Comparison of ENCODE assay signal across 8 cellular contexts in genomic region chr22:46057206-46057605, GRCh38.
A peak's percentile ranks its signal among the peaks of the same experiment; 100 is the strongest.
DNase-seq lines count a peak whose midpoint lies in the region; ATAC-seq and TF ChIP-seq lines count a peak whose summit lies in the region.

No MANE protein-coding gene starts in this region.

- H3K27ac ChIP-seq in uterus = peak overlapping the region; percentile 100

- peaks cover 6% of the 10 kb centered on the region for H3K36me3 Mint-ChIP-seq in activated naive CD4-positive, alpha-beta T cell treated with anti-CD3 and anti-CD28 coated beads for 36 hours (ENCODE audit: low read depth)
- no peaks in the 10 kb centered on the region for H3K36me3 Mint-ChIP-seq in brain

- intact Hi-C loops in activated naive CD4-positive, alpha-beta T cell treated with anti-CD3 and anti-CD28 coated beads for 36 hours (cut with micrococcal nuclease) = no loop called here
- intact Hi-C loops in uterus (cut with DNase I; ENCODE audit: low total_unique reads) = no loop called here

- no peaks in the 10 kb centered on the region for H3K9me3 Mint-ChIP-seq in activated naive CD4-positive, alpha-beta T cell treated with anti-CD3 and anti-CD28 coated beads for 36 hours
- H3K9me3 Mint-ChIP-seq in brain = peaks cover 0 to 2% (median 0%) of the 10 kb centered on the region in 5 experiments

- DNase-seq in activated naive CD4-positive, alpha-beta T cell treated with anti-CD3 and anti-CD28 coated beads for 36 hours = no peak
- DNase-seq in activated naive CD4-positive, alpha-beta T cell treated with anti-CD3 and anti-CD28 coated beads, Interleukin-2, amount 50 U/mL, for 16 hours = no peak
- peak; percentile 47 for DNase-seq in mesenteric fat pad (ENCODE audit: low spot score)
- DNase-seq in uterus = peak; percentile 45 to 61
- no peak for DNase-seq in UCSD-AML1 (lab: John Stamatoyannopoulos, UW; ENCODE audit: unreplicated experiment)
- DNase-seq in NOMO-1 treated with DMSO at 0.1 percent for 48 hours (lab: John Stamatoyannopoulos, UW; ENCODE audit: unreplicated experiment) = no peak

- H3K9me3 ChIP-seq in uterus = no peaks in the 10 kb centered on the region

- H3K27me3 Mint-ChIP-seq in activated naive CD4-positive, alpha-beta T cell treated with anti-CD3 and anti-CD28 coated beads for 36 hours (ENCODE audit: low read depth) = no peaks in the 10 kb centered on the region
- peaks cover 45% of the 10 kb centered on the region for H3K27me3 Mint-ChIP-seq in brain

- no peaks in the 10 kb centered on the region for H3K27me3 ChIP-seq in uterus

- peaks cover 46% of the 10 kb centered on the region for H3K4me1 Mint-ChIP-seq in activated naive CD4-positive, alpha-beta T cell treated with anti-CD3 and anti-CD28 coated beads for 36 hours (ENCODE audit: low read depth)
- H3K4me1 Mint-ChIP-seq in brain = peaks cover 45% of the 10 kb centered on the region

- no peak for ATAC-seq in HG02981 (IDR thresholded peaks at IDR 0.05; ENCODE audit: unreplicated experiment)

- no peaks in the 10 kb centered on the region for H3K36me3 ChIP-seq in uterus

- no peak for TF ChIP-seq CTCF in brain (conservative IDR thresholded peaks at IDR 0.05)
- TF ChIP-seq CTCF in uterus (IDR thresholded peaks at IDR 0.05) = no peak

- peak in 1 of 2 donors; percentile 19 for TF ChIP-seq POLR2A in uterus (IDR thresholded peaks at IDR 0.05)

- H3K27ac Mint-ChIP-seq in activated naive CD4-positive, alpha-beta T cell treated with anti-CD3 and anti-CD28 coated beads for 36 hours = peak overlapping the region; percentile 73
- peak overlapping the region in 4 of 5 experiments; percentile 87 to 98 (median 94) for H3K27ac Mint-ChIP-seq in brain

- H3K4me3 Mint-ChIP-seq in activated naive CD4-positive, alpha-beta T cell treated with anti-CD3 and anti-CD28 coated beads for 36 hours = no peak overlapping the region
- H3K4me3 Mint-ChIP-seq in brain = peak overlapping the region in 1 of 5 experiments; percentile 87

- CTCF ChIA-PET in activated naive CD4-positive, alpha-beta T cell treated with anti-CD3 and anti-CD28 coated beads for 36 hours (lab: Charles Lee) = interaction anchor here (0.6 to 1.3 kb wide), 2 partner anchors 12 to 194 kb away, joined by 3 to 4 read pairs; no protein-coding TSS in a partner anchor

- H3K4me3 ChIP-seq in uterus = peak overlapping the region; percentile 24 to 65

- peaks cover 6 to 16% of the 10 kb centered on the region in 2 donors for H3K4me1 ChIP-seq in uterus

Comparison
In these comparisons a context has a peak if more than half of its experiments do, and no peak if none do; other contexts are left out.
1. DNase-seq: peak in mesenteric fat pad (single experiment) and uterus (2 of 2); none in activated naive CD4-positive, alpha-beta T cell treated with anti-CD3 and anti-CD28 coated beads for 36 hours (single experiment), activated naive CD4-positive, alpha-beta T cell treated with anti-CD3 and anti-CD28 coated beads, Interleukin-2, amount 50 U/mL, for 16 hours (single experiment), UCSD-AML1 (single experiment) and NOMO-1 treated with DMSO at 0.1 percent for 48 hours (single experiment).